ENCODE assay signal across 1 cellular context in the genomic region with DNA sequence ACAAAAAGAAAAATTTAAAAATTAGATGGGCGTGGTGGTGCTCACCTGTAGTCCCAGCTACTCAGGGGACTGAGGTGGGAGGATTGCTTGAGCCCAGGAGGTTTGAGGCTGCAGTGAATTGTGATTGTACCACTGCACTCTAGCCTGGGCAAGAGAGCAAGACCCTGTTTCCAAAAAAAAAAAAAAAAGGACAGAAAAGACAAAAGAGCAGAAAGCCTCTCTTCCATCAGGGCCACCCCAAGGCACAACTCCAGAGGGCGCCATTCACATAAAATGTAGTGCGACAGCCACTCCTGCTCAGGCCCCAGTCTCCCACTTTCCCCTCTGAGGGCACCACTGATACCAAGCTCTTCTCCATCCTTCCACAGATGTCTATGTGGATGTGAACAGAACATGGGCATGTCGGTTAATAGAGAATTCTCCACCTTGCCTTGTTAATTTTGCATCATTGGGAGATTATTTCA.
TF ChIP-seq lines count a peak whose summit lies in the region.

No MANE protein-coding gene starts in this region.

TF ChIP-seq in IMR-90, 13 proteins besides CTCF, POLR2A, EP300 and RAD21:
- TF ChIP-seq CHD1 (IDR thresholded peaks at IDR 0.05; ENCODE audit: low read depth, low read length): no peak
